Comparison of ENCODE assay signal across 26 cellular contexts in the genomic region with DNA sequence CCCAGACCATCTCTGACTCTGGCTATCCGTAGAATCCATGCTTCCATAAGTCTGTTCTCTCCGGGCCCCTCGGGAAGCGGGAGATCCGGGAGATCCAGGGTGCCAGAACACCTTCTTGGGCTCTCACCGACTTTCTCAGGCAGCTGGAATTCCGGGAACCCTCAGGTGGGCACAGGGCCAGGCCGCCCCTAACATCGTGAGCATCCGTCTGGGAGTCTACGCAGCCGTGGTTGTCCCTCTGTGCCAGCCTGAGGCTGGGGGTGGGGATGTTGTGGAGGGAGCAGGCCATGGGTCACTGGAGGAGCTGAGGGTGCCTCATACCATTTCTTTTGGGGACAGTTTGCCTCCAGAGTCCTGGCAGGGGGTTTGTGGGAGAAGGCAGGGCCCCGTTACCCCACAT.
DNase-seq lines count a peak whose midpoint lies in the region; ATAC-seq and TF ChIP-seq lines count a peak whose summit lies in the region.
"Had no signal": no experiment of that assay in that cellular context is flagged by ENCODE, and none has a peak within 500 bp of the region (broad histone marks: within the 10 kb centered on the region; RNA-seq: fewer than 3 reads in every experiment).

No MANE protein-coding gene starts in this region.

- H3K4me3 ChIP-seq in lower lobe of right lung = no peak overlapping the region
- no peak overlapping the region for H3K4me3 ChIP-seq in osteoblast (ENCODE audit: insufficient read depth, low read length)
- no peak overlapping the region for H3K4me3 ChIP-seq in spleen
- H3K4me3 ChIP-seq: GM23338, HAP-1, Peyer's patch, SK-N-MC had no signal

- H3K4me3 Mint-ChIP-seq in chondrocyte (ENCODE audit: unreplicated experiment) = no peak overlapping the region
- H3K4me3 Mint-ChIP-seq: B cell; CD8-positive, alpha-beta T cell; GM23338; HFFc6; IgD-negative memory B cell had no signal

- no peaks in the 10 kb centered on the region for H3K79me2 ChIP-seq in osteoblast (ENCODE audit: insufficient read depth, low read length)

- no peaks in the 10 kb centered on the region for H3K36me3 Mint-ChIP-seq in chondrocyte (ENCODE audit: low read depth)
- H3K36me3 Mint-ChIP-seq: CD8-positive, alpha-beta T cell; IgD-negative memory B cell had no signal

- H3K27me3 Mint-ChIP-seq in chondrocyte (ENCODE audit: low read depth) = no peaks in the 10 kb centered on the region

- no peak overlapping the region for H3K27ac Mint-ChIP-seq in chondrocyte (ENCODE audit: unreplicated experiment)
- H3K27ac Mint-ChIP-seq: B cell; CD8-positive, alpha-beta T cell; GM23338; HFFc6; IgD-negative memory B cell had no signal

- H3K4me2 ChIP-seq in osteoblast (ENCODE audit: insufficient read depth, low read length) = no peak overlapping the region
- H3K4me2 ChIP-seq: GM23338, KMS-11 had no signal

- TF ChIP-seq POLR2A in spleen (IDR thresholded peaks at IDR 0.05) = no peak

- no peaks in the 10 kb centered on the region for H3K9me3 ChIP-seq in lower lobe of right lung
- H3K9me3 ChIP-seq in osteoblast (ENCODE audit: low read depth, low read length) = no peaks in the 10 kb centered on the region
- no peaks in the 10 kb centered on the region for H3K9me3 ChIP-seq in spleen
- H3K9me3 ChIP-seq: Caco-2, HAP-1, Peyer's patch had no signal

- H2AFZ ChIP-seq in osteoblast (ENCODE audit: low read length) = no peak overlapping the region
- H2AFZ ChIP-seq: GM23338 had no signal

- DNase-seq in chondrocyte (ENCODE audit: low spot score) (peak; percentile 66), lower lobe of right lung (peak; percentile 11), osteoblast (ENCODE audit: insufficient read length, low spot score, missing footprints) (peak; percentile 86), spleen (peak; percentile 19)
- DNase-seq in activated CD4-positive, alpha-beta T cell treated with anti-CD3 and anti-CD28 coated beads, Interleukin-2, amount 50 U/mL, for 4 hours = no peak
- DNase-seq: Caco-2; CD8-positive, alpha-beta T cell; HFFc6; MM.1S; NCI-H1417; NCI-H1694; NCI-H2029 treated with DMSO at 0.1 percent for 48 hours; NCI-H446 treated with DMSO at 0.1 percent for 48 hours; NCI-H526; OCI-M1; SIG-M5 had no signal

- no peaks in the 10 kb centered on the region for H3K9me3 Mint-ChIP-seq in chondrocyte (ENCODE audit: low read depth)
- H3K9me3 Mint-ChIP-seq: IgD-negative memory B cell had no signal

- H3K4me1 ChIP-seq in lower lobe of right lung = peaks cover 6% of the 10 kb centered on the region
- H3K4me1 ChIP-seq in osteoblast (ENCODE audit: insufficient read depth, low read length) = peaks cover 30% of the 10 kb centered on the region
- H3K4me1 ChIP-seq in spleen = peaks cover 0 to 13% (median 6%) of the 10 kb centered on the region in 6 donors
- H3K4me1 ChIP-seq: HAP-1 had no signal

- TF ChIP-seq CTCF in chondrocyte (IDR thresholded peaks at IDR 0.05) (no peak), lower lobe of right lung (IDR thresholded peaks at IDR 0.05) (no peak), osteoblast (IDR thresholded peaks at IDR 0.05; ENCODE audit: extremely low read depth, low read depth, low read length) (no peak), spleen (IDR thresholded peaks at IDR 0.05 in 8 of 11, conservative IDR thresholded peaks at IDR 0.05 in 3 of 11) (no peak)

- H3K27ac ChIP-seq in lower lobe of right lung (no peak overlapping the region), osteoblast (ENCODE audit: low read depth, low read length) (no peak overlapping the region), spleen (no peak overlapping the region)
- H3K27ac ChIP-seq: C4-2B, KMS-11, Peyer's patch, SK-N-MC had no signal

- 81 to 90% (median 86%) methylated on average over 12 to 13 of the region's 13 CpGs for WGBS in spleen, 5 donors

- ATAC-seq in lower lobe of right lung (no peak), HG03342 (IDR thresholded peaks at IDR 0.05; ENCODE audit: unreplicated experiment) (no peak), HG03442 (IDR thresholded peaks at IDR 0.05; ENCODE audit: unreplicated experiment) (no peak)
- ATAC-seq: CD8-positive, alpha-beta T cell; GM23338 had no signal

- peaks cover 7% of the 10 kb centered on the region for H3K27me3 ChIP-seq in lower lobe of right lung (ENCODE audit: low read depth)
- H3K27me3 ChIP-seq in osteoblast (ENCODE audit: insufficient read depth, low read length) = no peaks in the 10 kb centered on the region
- peaks cover 0 to 60% (median 6%) of the 10 kb centered on the region in 7 donors for H3K27me3 ChIP-seq in spleen (replicated peaks in 1 of 7)
- H3K27me3 ChIP-seq: Peyer's patch had no signal

- no peaks in the 10 kb centered on the region for H4K20me1 ChIP-seq in osteoblast (ENCODE audit: insufficient read depth, low read length)

- H3K36me3 ChIP-seq in lower lobe of right lung (no peaks in the 10 kb centered on the region), osteoblast (ENCODE audit: insufficient read depth, low read length) (no peaks in the 10 kb centered on the region), spleen (no peaks in the 10 kb centered on the region)
- H3K36me3 ChIP-seq: HAP-1, Peyer's patch had no signal

- intact Hi-C loops in lower lobe of right lung (cut with DNase I) = no loop called here
- intact Hi-C loops in spleen (cut with DNase I; ENCODE audit: low total_unique reads) = no loop called here

- peaks cover 92% of the 10 kb centered on the region for H3K4me1 Mint-ChIP-seq in chondrocyte (ENCODE audit: low read depth)
- H3K4me1 Mint-ChIP-seq: B cell, IgD-negative memory B cell had no signal

Comparison
In these comparisons a context has a peak if more than half of its experiments do, and no peak if none do; other contexts are left out.
1. DNase-seq: peak in chondrocyte (single experiment), lower lobe of right lung (single experiment), osteoblast (single experiment) and spleen (single experiment); none in activated CD4-positive, alpha-beta T cell treated with anti-CD3 and anti-CD28 coated beads, Interleukin-2, amount 50 U/mL, for 4 hours (0 of 2).